Comparison of ENCODE assay signal across 11 cellular contexts in the genomic region with DNA sequence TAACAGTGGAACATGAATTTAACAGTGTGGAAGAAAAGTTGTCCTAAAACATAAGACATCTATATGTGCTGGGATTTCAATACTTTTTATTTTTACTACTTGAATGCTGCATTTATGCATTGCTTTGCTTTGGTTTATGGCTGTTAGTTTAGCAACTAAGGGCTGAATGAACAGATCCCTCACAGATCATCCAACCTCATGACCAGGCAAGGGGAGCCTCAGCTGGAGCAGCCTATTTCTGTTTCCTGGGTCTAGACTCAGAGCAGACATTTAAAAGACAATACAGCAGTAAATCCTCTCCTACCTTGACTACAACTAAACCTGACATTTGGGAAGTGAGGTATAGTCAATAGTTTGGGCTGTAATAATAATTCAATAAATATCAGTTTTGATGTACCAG.
A peak's percentile ranks its signal among the peaks of the same experiment; 100 is the strongest.
DNase-seq lines count a peak whose midpoint lies in the region; ATAC-seq, FAIRE-seq and TF ChIP-seq lines count a peak whose summit lies in the region.
"Had no signal": no experiment of that assay in that cellular context is flagged by ENCODE, and none has a peak within 500 bp of the region (broad histone marks: within the 10 kb centered on the region; RNA-seq: fewer than 3 reads in every experiment).

No MANE protein-coding gene starts in this region.

- no peak overlapping the region for H2AFZ ChIP-seq in GM23248

- H3K4me3 ChIP-seq in GM23248: no peak overlapping the region
- no peak overlapping the region for H3K4me3 ChIP-seq in kidney (ENCODE audit: low read length in 2 of 2)
- no peak overlapping the region for H3K4me3 ChIP-seq in skeletal muscle tissue (ENCODE audit: low read length in 3 of 3)
- H3K4me3 ChIP-seq: BLaER1 had no signal

- H4K20me1 ChIP-seq in GM23248 (ENCODE audit: insufficient read depth): no peaks in the 10 kb centered on the region
- H4K20me1 ChIP-seq: BLaER1 had no signal

- intact Hi-C loops in kidney (cut with DNase I): no loop called here

- H3K9me3 Mint-ChIP-seq in WTC11: peaks cover 35% of the 10 kb centered on the region

- no peaks in the 10 kb centered on the region for H3K36me3 ChIP-seq in GM23248 (ENCODE audit: low read depth)
- no peaks in the 10 kb centered on the region for H3K36me3 ChIP-seq in kidney (ENCODE audit: control insufficient read depth in 1 of 2, insufficient read depth in 2 of 2, low read length in 2 of 2)
- no peaks in the 10 kb centered on the region for H3K36me3 ChIP-seq in skeletal muscle tissue (ENCODE audit: control insufficient read depth in 3 of 3, insufficient read depth in 3 of 3, low read length in 3 of 3)

- H3K27me3 Mint-ChIP-seq in WTC11 (ENCODE audit: low read depth): peaks cover 27% of the 10 kb centered on the region

- no peaks in the 10 kb centered on the region for H3K9me2 ChIP-seq in GM23248 (ENCODE audit: insufficient read depth)

- peaks cover 33% of the 10 kb centered on the region for H3F3A ChIP-seq in GM23248 (ENCODE audit: insufficient read depth)

- H3K4me3 Mint-ChIP-seq in WTC11: no peak overlapping the region

- H3K27ac Mint-ChIP-seq in WTC11: no peak overlapping the region

- H3K4me1 Mint-ChIP-seq in WTC11: peaks cover 24% of the 10 kb centered on the region

- TF ChIP-seq CTCF in WTC11 (IDR thresholded peaks at IDR 0.05) (no peak), kidney (IDR thresholded peaks at IDR 0.05; ENCODE audit: borderline replicate concordance, extremely low read depth, insufficient read depth) (no peak), GM10266 (IDR thresholded peaks at IDR 0.05; ENCODE audit: control insufficient read depth, insufficient read depth, low read depth, missing control alignments) (no peak)

- no peaks in the 10 kb centered on the region for H3K79me2 ChIP-seq in GM23248 (ENCODE audit: insufficient read depth)

- ATAC-seq in WTC11 (peak; percentile 40; the same call in 1 of the 2 replicates), SK-N-SH treated with all-trans-retinoic acid at 6 μM for 48 hours (no peak), HG03196 (IDR thresholded peaks at IDR 0.05; ENCODE audit: unreplicated experiment) (no peak)

- in situ Hi-C loops in GM23248 (cut with MboI): loop anchor here (10.0 kb wide), 1 partner anchor 226 kb away; the partner anchor contains the start of gene NFIL3

- peaks cover 34% of the 10 kb centered on the region for H3K36me3 Mint-ChIP-seq in WTC11

- peak overlapping the region; percentile 57 for H3K4me2 ChIP-seq in GM23248 (ENCODE audit: unreplicated experiment)
- H3K4me2 ChIP-seq: BLaER1 had no signal

- DNase-seq in GM23248 (no peak), WTC11 (ENCODE audit: low spot score) (no peak), kidney (no peak), GM10266 (ENCODE audit: extremely low spot score) (no peak), NCI-H345 (lab: John Stamatoyannopoulos, UW) (no peak)
- DNase-seq: nucleus accumbens had no signal

- no peak for FAIRE-seq in kidney (lab: Jason Lieb, UNC)
- FAIRE-seq: colon had no signal

- H3K27me3 ChIP-seq in GM23248 (replicated peaks; ENCODE audit: insufficient read depth): no peaks in the 10 kb centered on the region
- H3K27me3 ChIP-seq in skeletal muscle tissue (ENCODE audit: control insufficient read depth in 3 of 3, insufficient read depth in 3 of 3, low read length in 3 of 3): no peaks in the 10 kb centered on the region
- H3K27me3 ChIP-seq: BLaER1 had no signal

- peaks cover 36% of the 10 kb centered on the region for H3K4me1 ChIP-seq in GM23248 (ENCODE audit: insufficient read depth)
- peaks cover 32 to 50% of the 10 kb centered on the region in 2 donors for H3K4me1 ChIP-seq in kidney (ENCODE audit: control insufficient read depth in 1 of 2, insufficient read depth in 1 of 2, low read depth in 1 of 2, low read length in 2 of 2)
- peaks cover 33 to 39% (median 38%) of the 10 kb centered on the region in 3 donors for H3K4me1 ChIP-seq in skeletal muscle tissue (ENCODE audit: control insufficient read depth in 3 of 3, insufficient read depth in 3 of 3, low read length in 3 of 3)

- H3K9me3 ChIP-seq in GM23248 (ENCODE audit: low read depth): no peaks in the 10 kb centered on the region
- H3K9me3 ChIP-seq in kidney (ENCODE audit: control insufficient read depth in 1 of 2, low read length in 2 of 2): peaks cover 0 to 5% of the 10 kb centered on the region in 2 donors
- H3K9me3 ChIP-seq in skeletal muscle tissue (ENCODE audit: control insufficient read depth in 3 of 3, low read length in 3 of 3): no peaks in the 10 kb centered on the region

- H3K9ac ChIP-seq in GM23248: peak overlapping the region; percentile 61
- H3K9ac ChIP-seq in kidney (ENCODE audit: low read length in 2 of 2): no peak overlapping the region
- no peak overlapping the region for H3K9ac ChIP-seq in skeletal muscle tissue (ENCODE audit: low read depth in 1 of 3, low read length in 3 of 3)
- H3K9ac ChIP-seq: BLaER1 had no signal

- H3K27ac ChIP-seq in GM23248: peak overlapping the region; percentile 91
- peak overlapping the region; percentile 5 to 92 for H3K27ac ChIP-seq in kidney (ENCODE audit: low read depth in 2 of 2, low read length in 2 of 2)
- H3K27ac ChIP-seq in skeletal muscle tissue (ENCODE audit: low read depth, low read length): peak overlapping the region; percentile 100
- H3K27ac ChIP-seq: BLaER1 had no signal

- POLR2A ChIA-PET in WTC11 (lab: Charles Lee): interaction anchor here (0.6 to 0.7 kb wide), 2 partner anchors 9 to 285 kb away, joined by 3 to 5 read pairs; no protein-coding TSS in a partner anchor

- CTCF ChIA-PET in WTC11 (lab: Charles Lee): interaction anchor here (2.7 kb wide), 1 partner anchor 283 kb away, joined by 8 read pairs; no protein-coding TSS in a partner anchor

TF ChIP-seq in WTC11, 78 proteins besides CTCF, POLR2A, EP300 and RAD21 (continues in another document):
- TF ChIP-seq, protein P1, sequence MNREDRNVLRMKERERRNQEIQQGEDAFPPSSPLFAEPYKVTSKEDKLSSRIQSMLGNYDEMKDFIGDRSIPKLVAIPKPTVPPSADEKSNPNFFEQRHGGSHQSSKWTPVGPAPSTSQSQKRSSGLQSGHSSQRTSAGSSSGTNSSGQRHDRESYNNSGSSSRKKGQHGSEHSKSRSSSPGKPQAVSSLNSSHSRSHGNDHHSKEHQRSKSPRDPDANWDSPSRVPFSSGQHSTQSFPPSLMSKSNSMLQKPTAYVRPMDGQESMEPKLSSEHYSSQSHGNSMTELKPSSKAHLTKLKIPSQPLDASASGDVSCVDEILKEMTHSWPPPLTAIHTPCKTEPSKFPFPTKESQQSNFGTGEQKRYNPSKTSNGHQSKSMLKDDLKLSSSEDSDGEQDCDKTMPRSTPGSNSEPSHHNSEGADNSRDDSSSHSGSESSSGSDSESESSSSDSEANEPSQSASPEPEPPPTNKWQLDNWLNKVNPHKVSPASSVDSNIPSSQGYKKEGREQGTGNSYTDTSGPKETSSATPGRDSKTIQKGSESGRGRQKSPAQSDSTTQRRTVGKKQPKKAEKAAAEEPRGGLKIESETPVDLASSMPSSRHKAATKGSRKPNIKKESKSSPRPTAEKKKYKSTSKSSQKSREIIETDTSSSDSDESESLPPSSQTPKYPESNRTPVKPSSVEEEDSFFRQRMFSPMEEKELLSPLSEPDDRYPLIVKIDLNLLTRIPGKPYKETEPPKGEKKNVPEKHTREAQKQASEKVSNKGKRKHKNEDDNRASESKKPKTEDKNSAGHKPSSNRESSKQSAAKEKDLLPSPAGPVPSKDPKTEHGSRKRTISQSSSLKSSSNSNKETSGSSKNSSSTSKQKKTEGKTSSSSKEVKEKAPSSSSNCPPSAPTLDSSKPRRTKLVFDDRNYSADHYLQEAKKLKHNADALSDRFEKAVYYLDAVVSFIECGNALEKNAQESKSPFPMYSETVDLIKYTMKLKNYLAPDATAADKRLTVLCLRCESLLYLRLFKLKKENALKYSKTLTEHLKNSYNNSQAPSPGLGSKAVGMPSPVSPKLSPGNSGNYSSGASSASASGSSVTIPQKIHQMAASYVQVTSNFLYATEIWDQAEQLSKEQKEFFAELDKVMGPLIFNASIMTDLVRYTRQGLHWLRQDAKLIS (CRISPR knock-in tag; IDR thresholded peaks at IDR 0.05; ENCODE audit: borderline replicate concordance): no peak

TF ChIP-seq in SK-N-SH treated with all-trans-retinoic acid at 6 μM for 48 hours, 23 proteins besides CTCF, POLR2A, EP300 and RAD21 (continues in another document):
- no peak for TF ChIP-seq PATZ1 (CRISPR knock-in tag; IDR thresholded peaks at IDR 0.05; ENCODE audit: borderline replicate concordance)
- no peak for TF ChIP-seq ARNTL (CRISPR knock-in tag; IDR thresholded peaks at IDR 0.05; ENCODE audit: borderline replicate concordance, low read depth)
- TF ChIP-seq ZFP30 (CRISPR knock-in tag; IDR thresholded peaks at IDR 0.05): no peak
- TF ChIP-seq TCF4 (CRISPR knock-in tag; IDR thresholded peaks at IDR 0.05; ENCODE audit: borderline replicate concordance): no peak
- TF ChIP-seq ISL1 (CRISPR knock-in tag; IDR thresholded peaks at IDR 0.05): no peak
- TF ChIP-seq RARB (CRISPR knock-in tag; IDR thresholded peaks at IDR 0.05): no peak
- TF ChIP-seq ZNF8 (CRISPR knock-in tag; IDR thresholded peaks at IDR 0.05): no peak
- TF ChIP-seq POU6F1 (CRISPR knock-in tag; IDR thresholded peaks at IDR 0.05; ENCODE audit: borderline replicate concordance, low read depth): no peak

Comparison
In these comparisons a context has a peak if more than half of its experiments do, and no peak if none do; other contexts are left out.
1. H3K27ac ChIP-seq: peak in every context shown above with its lines; median percentile 100 in skeletal muscle tissue; 91 in GM23248; 48 in kidney.